ENCODE assay signal across 4 cellular contexts in the genomic region with DNA sequence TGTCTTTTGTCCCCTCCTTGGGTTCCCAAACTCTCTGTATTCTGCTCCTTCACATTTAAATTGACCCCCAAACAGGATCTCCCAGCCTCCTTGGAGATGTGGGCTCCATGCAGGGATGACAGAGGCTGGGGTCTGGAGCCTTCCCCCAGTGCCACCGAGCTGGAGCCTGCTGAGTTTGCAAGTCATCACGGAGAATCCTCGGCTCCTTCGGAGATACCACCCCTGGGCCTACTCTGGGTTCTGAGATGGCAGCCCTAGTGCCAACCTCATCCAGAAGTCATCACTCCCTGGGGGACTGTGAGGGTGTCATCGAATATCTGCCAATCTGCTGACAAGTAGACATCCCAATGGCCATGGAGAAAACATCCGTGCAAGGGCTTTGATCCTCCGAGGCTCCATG. TPM values are rescaled to one million over a fixed set of nuclear protein-coding genes. Genes with fewer than 3 reads are reported as not detected.
"Had no signal": no experiment of that assay in that cellular context is flagged by ENCODE, and none has a peak within 500 bp of the region (broad histone marks: within the 10 kb centered on the region; RNA-seq: fewer than 3 reads in every experiment).

No MANE protein-coding gene starts in this region.

RNA-seq across cellular contexts. Expression of a gene that starts 45.8 kb away (rescaled TPM):
- total RNA-seq: activated CD4-positive, alpha-beta memory T cell treated with anti-CD3 and anti-CD28 coated beads, Interleukin-2, amount 10 ng/mL, durations not matched to agents 7 days and 5 days; activated naive CD8-positive, alpha-beta T cell treated with anti-CD3 and anti-CD28 coated beads, Interleukin-2, amount 10 ng/mL, durations not matched to agents 7 days and 5 days; T-helper 2 cell treated with Interferon-gamma antibody and Interleukin-4, amounts not matched to agents 100 ng/mL and 5 ng/mL, for 36 hours had no signal
- polyA plus RNA-seq: K562 had no signal
